ENCODE assay signal across 9 cellular contexts in the genomic region with DNA sequence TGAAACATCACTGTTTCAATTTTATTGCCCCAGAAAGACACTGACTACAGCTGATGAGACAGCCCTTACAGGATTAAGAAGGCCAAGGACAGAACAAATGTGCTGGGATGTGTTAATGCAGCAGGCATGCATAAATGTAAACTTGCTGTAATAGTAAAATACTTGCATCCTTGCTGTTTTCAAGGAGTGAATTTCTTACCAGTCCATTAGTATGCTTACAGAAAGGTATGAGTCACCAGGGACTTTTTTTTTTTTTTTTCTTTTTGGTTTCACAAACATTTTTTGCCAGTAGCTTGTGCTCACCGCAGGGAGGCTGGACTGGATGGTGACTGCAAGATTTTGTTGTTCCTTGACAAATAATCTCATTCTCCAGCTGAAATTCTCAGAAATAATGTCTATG. TPM values are rescaled to one million over a fixed set of nuclear protein-coding genes. Genes with fewer than 3 reads are reported as not detected.
DNase-seq lines count a peak whose midpoint lies in the region; ATAC-seq and TF ChIP-seq lines count a peak whose summit lies in the region.
"Had no signal": no experiment of that assay in that cellular context is flagged by ENCODE, and none has a peak within 500 bp of the region (broad histone marks: within the 10 kb centered on the region; RNA-seq: fewer than 3 reads in every experiment).

No MANE protein-coding gene starts in this region.

- H3K27ac Mint-ChIP-seq in osteocyte (ENCODE audit: unreplicated experiment): peak overlapping the region; percentile 5
- H3K27ac Mint-ChIP-seq: nephron had no signal

- DNase-seq in SW480 (ENCODE audit: low spot score) (peak; percentile 20), osteocyte (ENCODE audit: extremely low spot score, unreplicated experiment) (no peak), NCI-H2227 (lab: John Stamatoyannopoulos, UW; ENCODE audit: unreplicated experiment) (no peak), NCI-H524 (lab: John Stamatoyannopoulos, UW) (no peak), DMS79 (lab: John Stamatoyannopoulos, UW) (no peak), NK-92 (lab: John Stamatoyannopoulos, UW; ENCODE audit: unreplicated experiment) (no peak)

- H3K9me3 Mint-ChIP-seq in osteocyte (ENCODE audit: unreplicated experiment): no peaks in the 10 kb centered on the region

- peaks cover 19% of the 10 kb centered on the region for H3K27me3 Mint-ChIP-seq in osteocyte (ENCODE audit: unreplicated experiment)

- peak; percentile 80 for ATAC-seq in GM18909 (IDR thresholded peaks at IDR 0.05; ENCODE audit: poor library complexity, unreplicated experiment)
- peak; percentile 73 for ATAC-seq in HG02678 (IDR thresholded peaks at IDR 0.05; ENCODE audit: unreplicated experiment)

- TF ChIP-seq CTCF in osteocyte (IDR thresholded peaks at IDR 0.05): no peak

- H3K4me1 Mint-ChIP-seq in osteocyte (ENCODE audit: unreplicated experiment): peaks cover 9% of the 10 kb centered on the region

- H3K4me3 Mint-ChIP-seq in osteocyte (ENCODE audit: unreplicated experiment): no peak overlapping the region
- H3K4me3 Mint-ChIP-seq: nephron had no signal

- peaks cover 2% of the 10 kb centered on the region for H3K36me3 Mint-ChIP-seq in osteocyte (ENCODE audit: unreplicated experiment)

RNA-seq across cellular contexts. Expression of a gene that starts 55.1 kb away (rescaled TPM):
- 6.5 and 6.7 TPM in 2 replicates for total RNA-seq in osteocyte

RNA-seq across cellular contexts. Expression of a gene that starts 55.6 kb away (rescaled TPM):
- not detected in 2 replicates for total RNA-seq in osteocyte
